Comparison of ENCODE assay signal across 21 cellular contexts in genomic region chr4:15245006-15245530, GRCh38.
"Had no signal": no experiment of that assay in that cellular context is flagged by ENCODE, and none has a peak within 500 bp of the region (broad histone marks: within the 10 kb centered on the region; RNA-seq: fewer than 3 reads in every experiment).

No MANE protein-coding gene starts in this region.

- H3K27me3 ChIP-seq: ascending aorta, neutrophil, right lobe of liver, stomach, thyroid gland had no signal

- H3K4me1 ChIP-seq: right lobe of liver, thyroid gland had no signal

- H3K4me3 Mint-ChIP-seq: activated naive CD8-positive, alpha-beta T cell; natural killer cell treated with Interleukin-12 subunit alpha and Interleukin-12 subunit beta and Interleukin-15 and Interleukin-18, amount 100 ng/mL, for 72 hours had no signal

- H3K4me3 ChIP-seq: ascending aorta, mucosa of descending colon, right lobe of liver, stomach, thyroid gland had no signal

- H3K27ac ChIP-seq: ascending aorta, neutrophil, right lobe of liver, stomach, thyroid gland, WERI-Rb-1 had no signal

- H3K9me3 Mint-ChIP-seq: natural killer cell treated with Interleukin-12 subunit alpha and Interleukin-12 subunit beta and Interleukin-15 and Interleukin-18, amount 100 ng/mL, for 72 hours had no signal

- H3K27ac Mint-ChIP-seq: activated naive CD8-positive, alpha-beta T cell; natural killer cell treated with Interleukin-12 subunit alpha and Interleukin-12 subunit beta and Interleukin-15 and Interleukin-18, amount 100 ng/mL, for 72 hours; progenitor cell of endocrine pancreas had no signal

- ATAC-seq: activated CD4-positive, CD25-positive, alpha-beta regulatory T cell treated with anti-CD3 and anti-CD28 coated beads, Interleukin-2, amount 50 U/mL, for 24 hours; mucosa of descending colon; natural killer cell treated with Interleukin-12 subunit alpha and Interleukin-12 subunit beta and Interleukin-15 and Interleukin-18, amount 100 ng/mL, for 72 hours; right lobe of liver had no signal

- H3K36me3 ChIP-seq: ascending aorta, neutrophil, right lobe of liver, stomach, thyroid gland, WERI-Rb-1 had no signal

- DNase-seq: activated CD4-positive, alpha-beta T cell treated with anti-CD3 and anti-CD28 coated beads for 48 hours; activated CD4-positive, alpha-beta T cell treated with anti-CD3 and anti-CD28 coated beads, Interleukin-2, amount 50 U/mL, for 48 hours; activated CD8-positive, alpha-beta memory T cell treated with anti-CD3 and anti-CD28 coated beads for 24 hours; activated effector memory CD4-positive, alpha-beta T cell treated with Interleukin-2 at 50 U/mL for 16 hours; activated naive CD4-positive, alpha-beta T cell treated with Interleukin-2 at 50 U/mL for 16 hours; caudate nucleus; cortex of kidney; head of caudate nucleus; hippocampal formation; mucosa of descending colon; right lobe of liver; stimulated activated CD4-positive, alpha-beta T cell treated with anti-CD3 and anti-CD28 coated beads, Interleukin-2, amount 100 ng/mL, for 48 hours; stomach; thyroid gland; WERI-Rb-1 had no signal

- H3K27me3 Mint-ChIP-seq: activated naive CD8-positive, alpha-beta T cell; natural killer cell treated with Interleukin-12 subunit alpha and Interleukin-12 subunit beta and Interleukin-15 and Interleukin-18, amount 100 ng/mL, for 72 hours; progenitor cell of endocrine pancreas had no signal

- H3K36me3 Mint-ChIP-seq: activated naive CD8-positive, alpha-beta T cell; natural killer cell treated with Interleukin-12 subunit alpha and Interleukin-12 subunit beta and Interleukin-15 and Interleukin-18, amount 100 ng/mL, for 72 hours had no signal

- H3K9me3 ChIP-seq: ascending aorta, mucosa of descending colon, neutrophil, right lobe of liver, stomach, thyroid gland had no signal
